ENCODE assay signal across 1 cellular context in the genomic region with DNA sequence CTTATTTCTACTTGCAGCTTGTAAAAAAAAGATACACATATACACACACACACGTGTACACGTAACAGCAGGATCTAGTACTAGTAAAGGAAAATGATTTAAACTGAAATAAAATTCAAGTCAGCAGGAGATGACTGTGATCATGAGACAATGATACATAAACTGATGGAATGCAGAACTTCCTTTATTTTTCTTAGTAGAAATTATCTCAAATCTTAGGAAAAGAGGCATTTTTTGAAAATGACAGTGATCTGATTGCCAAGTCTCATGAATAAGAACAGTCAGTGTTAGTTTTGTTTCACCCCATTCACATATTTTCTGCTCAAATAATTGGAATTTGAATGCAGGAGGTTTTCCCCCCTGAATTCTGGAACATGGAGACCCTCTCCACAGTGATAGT.
TF ChIP-seq lines count a peak whose summit lies in the region.

No MANE protein-coding gene starts in this region.

TF ChIP-seq in SK-N-SH treated with all-trans-retinoic acid at 6 μM for 48 hours, 23 proteins besides CTCF, POLR2A, EP300 and RAD21 (continued from another document):
- TF ChIP-seq, protein P1, sequence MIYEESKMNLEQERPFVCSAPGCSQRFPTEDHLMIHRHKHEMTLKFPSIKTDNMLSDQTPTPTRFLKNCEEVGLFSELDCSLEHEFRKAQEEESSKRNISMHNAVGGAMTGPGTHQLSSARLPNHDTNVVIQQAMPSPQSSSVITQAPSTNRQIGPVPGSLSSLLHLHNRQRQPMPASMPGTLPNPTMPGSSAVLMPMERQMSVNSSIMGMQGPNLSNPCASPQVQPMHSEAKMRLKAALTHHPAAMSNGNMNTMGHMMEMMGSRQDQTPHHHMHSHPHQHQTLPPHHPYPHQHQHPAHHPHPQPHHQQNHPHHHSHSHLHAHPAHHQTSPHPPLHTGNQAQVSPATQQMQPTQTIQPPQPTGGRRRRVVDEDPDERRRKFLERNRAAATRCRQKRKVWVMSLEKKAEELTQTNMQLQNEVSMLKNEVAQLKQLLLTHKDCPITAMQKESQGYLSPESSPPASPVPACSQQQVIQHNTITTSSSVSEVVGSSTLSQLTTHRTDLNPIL (CRISPR knock-in tag; IDR thresholded peaks at IDR 0.05; ENCODE audit: low read depth) = no peak
- peak; percentile 38 for TF ChIP-seq ISL1 (CRISPR knock-in tag; IDR thresholded peaks at IDR 0.05)
TF ChIP-seq in SK-N-SH treated with all-trans-retinoic acid at 6 μM for 48 hours: peak in this region for 1.
